9 cellular contexts compared by ENCODE assay signal in genomic region chr1:45325816-45326506, GRCh38. TPM values are rescaled to one million over a fixed set of nuclear protein-coding genes. Genes with fewer than 3 reads are reported as not detected.
DNase-seq lines count a peak whose midpoint lies in the region; ATAC-seq, FAIRE-seq and TF ChIP-seq lines count a peak whose summit lies in the region.
"Had no signal": no experiment of that assay in that cellular context is flagged by ENCODE, and none has a peak within 500 bp of the region (broad histone marks: within the 10 kb centered on the region; RNA-seq: fewer than 3 reads in every experiment).

No MANE protein-coding gene starts in this region.

- peak overlapping the region; percentile 49 for H3K4me3 ChIP-seq in A549

- peaks cover 27% of the 10 kb centered on the region for H3K36me3 Mint-ChIP-seq in activated naive CD8-positive, alpha-beta T cell treated with anti-CD3 and anti-CD28 coated beads for 36 hours
- peaks cover 2% of the 10 kb centered on the region for H3K36me3 Mint-ChIP-seq in memory B cell

- no peak for FAIRE-seq in A549 (lab: Jason Lieb, UNC)
- FAIRE-seq: endometrium had no signal

- H3K4me2 ChIP-seq in A549: peak overlapping the region; percentile 93

- no peak for TF ChIP-seq EP300 in A549 (IDR thresholded peaks at IDR 0.05)

- peaks cover 3% of the 10 kb centered on the region for H3K27me3 Mint-ChIP-seq in activated naive CD8-positive, alpha-beta T cell treated with anti-CD3 and anti-CD28 coated beads for 36 hours
- H3K27me3 Mint-ChIP-seq in memory B cell: no peaks in the 10 kb centered on the region

- DNase-seq in A549 (ENCODE audit: low read depth in 1 of 2, low spot score in 1 of 2) (no peak), GM10248 (ENCODE audit: extremely low spot score) (peak; percentile 14), memory B cell (ENCODE audit: low spot score in 2 of 2) (no peak), NCI-H524 treated with DMSO at 0.1 percent for 48 hours (lab: John Stamatoyannopoulos, UW) (no peak), RKO (ENCODE audit: low spot score) (no peak)
- DNase-seq in activated naive CD8-positive, alpha-beta T cell treated with anti-CD3 and anti-CD28 coated beads for 36 hours: no peak

- ATAC-seq in A549: no peak; a peak in 1 of 6 replicates
- no peak for ATAC-seq in memory B cell (ENCODE audit: low read depth)
- no peak for ATAC-seq in GM21367 (IDR thresholded peaks at IDR 0.05; ENCODE audit: unreplicated experiment)
- no peak for ATAC-seq in HG03196 (IDR thresholded peaks at IDR 0.05; ENCODE audit: unreplicated experiment)

- H3K4me1 ChIP-seq in A549: peaks cover 36% of the 10 kb centered on the region

- peaks cover 29% of the 10 kb centered on the region for H3K4me1 Mint-ChIP-seq in activated naive CD8-positive, alpha-beta T cell treated with anti-CD3 and anti-CD28 coated beads for 36 hours
- peaks cover 20% of the 10 kb centered on the region for H3K4me1 Mint-ChIP-seq in memory B cell

- peak overlapping the region; percentile 71 to 95; a peak in 5 of 6 replicates for H3K27ac ChIP-seq in A549

- H3K4me3 Mint-ChIP-seq in activated naive CD8-positive, alpha-beta T cell treated with anti-CD3 and anti-CD28 coated beads for 36 hours: peak overlapping the region; percentile 87
- peak overlapping the region; percentile 89 for H3K4me3 Mint-ChIP-seq in memory B cell

- no peaks in the 10 kb centered on the region for H3K9me3 ChIP-seq in A549

- CTCF ChIA-PET in A549 (lab: Yijun Ruan, JAX): interaction anchor here (0.9 to 1.5 kb wide), 4 partner anchors 19 to 311 kb away, joined by 3 to 4 read pairs (median 3); partner anchors contain the start of gene TESK2
- CTCF ChIA-PET in GM10248 (lab: Yijun Ruan, JAX): interaction anchor here (1.1 to 5.4 kb wide), 10 partner anchors 9 to 312 kb away, joined by 3 to 32 read pairs (median 5); partner anchors contain the start of genes MUTYH and TOE1

- TF ChIP-seq POLR2A in A549 (IDR thresholded peaks at IDR 0.05; ENCODE audit: low read length): no peak

- TF ChIP-seq CTCF in A549 (IDR thresholded peaks at IDR 0.05) (no peak), GM10248 (IDR thresholded peaks at IDR 0.05; ENCODE audit: control extremely low read depth, extremely low read depth, low read depth, missing control alignments) (no peak)

- POLR2A ChIA-PET in A549 (lab: Yijun Ruan, JAX) (interaction anchor here (2.4 to 4.0 kb wide), 2 partner anchors 14 to 22 kb away, joined by 7 to 29 read pairs; partner anchors contain the start of genes MUTYH and TOE1), GM10248 (lab: Yijun Ruan, JAX) (interaction anchor here (1.1 to 1.5 kb wide), 2 partner anchors 14 to 22 kb away, joined by 5 to 8 read pairs; partner anchors contain the start of genes MUTYH and TOE1)

- TF ChIP-seq RAD21 in A549 (conservative IDR thresholded peaks at IDR 0.05 in 1 of 2, IDR thresholded peaks at IDR 0.05 in 1 of 2): no peak

- WGBS in A549 (ENCODE audit: missing lambda C conversion rate): 61% methylated on average over 6 of the region's 6 CpGs

- H3K9me3 Mint-ChIP-seq in activated naive CD8-positive, alpha-beta T cell treated with anti-CD3 and anti-CD28 coated beads for 36 hours: no peaks in the 10 kb centered on the region
- H3K9me3 Mint-ChIP-seq in memory B cell: no peaks in the 10 kb centered on the region

- H3K27ac Mint-ChIP-seq in activated naive CD8-positive, alpha-beta T cell treated with anti-CD3 and anti-CD28 coated beads for 36 hours: peak overlapping the region; percentile 91
- peak overlapping the region; percentile 73 for H3K27ac Mint-ChIP-seq in memory B cell

TF ChIP-seq in A549, 52 proteins besides CTCF, POLR2A, EP300 and RAD21:
- TF ChIP-seq TFCP2L1 (CRISPR knock-in tag; IDR thresholded peaks at IDR 0.05): no peak
- TF ChIP-seq ZC3H11A (IDR thresholded peaks at IDR 0.05): no peak
- TF ChIP-seq E2F6 (IDR thresholded peaks at IDR 0.05; ENCODE audit: borderline replicate concordance, low read depth): no peak
- TF ChIP-seq MAX (IDR thresholded peaks at IDR 0.05): no peak
- TF ChIP-seq POLR2AphosphoS2 (conservative IDR thresholded peaks at IDR 0.05; ENCODE audit: low read length): no peak
- no peak for TF ChIP-seq MAZ (IDR thresholded peaks at IDR 0.05; ENCODE audit: borderline replicate concordance, low read depth, low read length)
- no peak for TF ChIP-seq PHF8 (IDR thresholded peaks at IDR 0.05; ENCODE audit: borderline replicate concordance, low read depth)
- TF ChIP-seq JUN (IDR thresholded peaks at IDR 0.05): no peak

RNA-seq across cellular contexts. Expression of gene HPDL, which starts 0.7 kb away (rescaled TPM):
- polyA plus RNA-seq in A549 (2011; rRNA removed) (0.80 and 0.91 TPM in 2 replicates), A549 (2017; fragmentation: RNase III; extraction: RNeasy Plus Mini Kit Qiagen cat#74134 plus additional on column Dnase treatment) (2.8 to 3.8 TPM (median 2.8 TPM) in 3 replicates)
- 5.3 and 7.2 TPM in 2 replicates for polyA plus RNA-seq in A549 (2012; cell fraction: cytosol; rRNA removed)
- polyA plus RNA-seq in A549 (2012; cell fraction: nucleus; rRNA removed): 7.2 and 15.8 TPM in 2 replicates
- 0.97 and 1.1 TPM in 2 replicates for polyA minus RNA-seq in A549 (2011; rRNA and poly(A)+ RNA removed)
- total RNA-seq in activated naive CD8-positive, alpha-beta T cell treated with anti-CD3 and anti-CD28 coated beads for 36 hours: 10 to 100 TPM; 51.8 to 53.0 TPM

RNA-seq across cellular contexts. Expression of gene TOE1, which starts 14.0 kb away (rescaled TPM):
- polyA plus RNA-seq in A549 (2011; rRNA removed) (13.3 and 14.9 TPM in 2 replicates), A549 (2017; fragmentation: RNase III; extraction: RNeasy Plus Mini Kit Qiagen cat#74134 plus additional on column Dnase treatment) (13.7 to 16.3 TPM (median 15.8 TPM) in 3 replicates)
- polyA plus RNA-seq in A549 (2012; cell fraction: cytosol; rRNA removed): 25.1 and 29.5 TPM in 2 replicates
- 28.6 and 29.7 TPM in 2 replicates for polyA plus RNA-seq in A549 (2012; cell fraction: nucleus; rRNA removed)
- 18.2 and 22.9 TPM in 2 replicates for polyA minus RNA-seq in A549 (2011; rRNA and poly(A)+ RNA removed)
- total RNA-seq in activated naive CD8-positive, alpha-beta T cell treated with anti-CD3 and anti-CD28 coated beads for 36 hours: 10 to 100 TPM; 54.8 to 54.9 TPM

RNA-seq across cellular contexts. Expression of gene MUTYH, which starts 14.3 kb away (rescaled TPM):
- polyA plus RNA-seq in A549 (2011; rRNA removed) (9.0 and 9.4 TPM in 2 replicates), A549 (2017; fragmentation: RNase III; extraction: RNeasy Plus Mini Kit Qiagen cat#74134 plus additional on column Dnase treatment) (12.4 to 15.2 TPM (median 12.6 TPM) in 3 replicates)
- polyA plus RNA-seq in A549 (2012; cell fraction: cytosol; rRNA removed): 17.0 and 18.4 TPM in 2 replicates
- polyA plus RNA-seq in A549 (2012; cell fraction: nucleus; rRNA removed): 71.5 and 78.8 TPM in 2 replicates
- polyA minus RNA-seq in A549 (2011; rRNA and poly(A)+ RNA removed): 7.8 and 9.1 TPM in 2 replicates
- total RNA-seq in activated naive CD8-positive, alpha-beta T cell treated with anti-CD3 and anti-CD28 coated beads for 36 hours: 10 to 100 TPM; 54.4 to 57.9 TPM
